In genomic region chr2:203718087-203718486, GRCh38 we compare ENCODE assay signal across 9 cellular contexts.
DNase-seq lines count a peak whose midpoint lies in the region; ATAC-seq lines count a peak whose summit lies in the region.
"Had no signal": no experiment of that assay in that cellular context is flagged by ENCODE, and none has a peak within 500 bp of the region (broad histone marks: within the 10 kb centered on the region; RNA-seq: fewer than 3 reads in every experiment).

No MANE protein-coding gene starts in this region.

- peaks cover 64% of the 10 kb centered on the region for H3K36me3 Mint-ChIP-seq in activated naive CD4-positive, alpha-beta T cell treated with anti-CD3 and anti-CD28 coated beads, Interleukin-2, amount 10 ng/mL, durations not matched to agents 7 days and 5 days
- H3K36me3 Mint-ChIP-seq: brain had no signal

- DNase-seq in ELR (ENCODE audit: low read depth) (peak; percentile 36), KG1 (lab: John Stamatoyannopoulos, UW) (peak; percentile 26), NCI-H1417 (lab: John Stamatoyannopoulos, UW) (no peak), NCI-H128 (lab: John Stamatoyannopoulos, UW; ENCODE audit: unreplicated experiment) (no peak), HuH-7 (ENCODE audit: low spot score) (no peak)
- peak; percentile 80 for DNase-seq in activated naive CD4-positive, alpha-beta T cell treated with anti-CD3 and anti-CD28 coated beads, Interleukin-2, amount 10 ng/mL, durations not matched to agents 7 days and 5 days
- DNase-seq in stimulated activated CD8-positive, alpha-beta memory T cell treated with anti-CD3 and anti-CD28 coated beads, Interleukin-4, amount 100 ng/mL, for 48 hours = peak; percentile 75

- no peaks in the 10 kb centered on the region for H3K27me3 Mint-ChIP-seq in activated naive CD4-positive, alpha-beta T cell treated with anti-CD3 and anti-CD28 coated beads, Interleukin-2, amount 10 ng/mL, durations not matched to agents 7 days and 5 days
- H3K27me3 Mint-ChIP-seq: brain had no signal

- peak; percentile 90 for ATAC-seq in GM21528 (IDR thresholded peaks at IDR 0.05; ENCODE audit: low FRiP score, unreplicated experiment)

- CTCF ChIA-PET in activated naive CD4-positive, alpha-beta T cell treated with anti-CD3 and anti-CD28 coated beads, Interleukin-2, amount 10 ng/mL, durations not matched to agents 7 days and 5 days (lab: Charles Lee) = interaction anchor here (1.0 to 7.9 kb wide), 8 partner anchors 11 to 233 kb away, joined by 3 to 56 read pairs (median 5); no protein-coding TSS in a partner anchor

- H3K4me1 Mint-ChIP-seq in activated naive CD4-positive, alpha-beta T cell treated with anti-CD3 and anti-CD28 coated beads, Interleukin-2, amount 10 ng/mL, durations not matched to agents 7 days and 5 days = peaks cover 98% of the 10 kb centered on the region

- peaks cover 6% of the 10 kb centered on the region for H3K9me3 Mint-ChIP-seq in activated naive CD4-positive, alpha-beta T cell treated with anti-CD3 and anti-CD28 coated beads, Interleukin-2, amount 10 ng/mL, durations not matched to agents 7 days and 5 days
- H3K9me3 Mint-ChIP-seq: brain had no signal

- H3K4me3 Mint-ChIP-seq in activated naive CD4-positive, alpha-beta T cell treated with anti-CD3 and anti-CD28 coated beads, Interleukin-2, amount 10 ng/mL, durations not matched to agents 7 days and 5 days = peak overlapping the region; percentile 44
- H3K4me3 Mint-ChIP-seq: brain had no signal

- peak overlapping the region; percentile 91 for H3K27ac Mint-ChIP-seq in activated naive CD4-positive, alpha-beta T cell treated with anti-CD3 and anti-CD28 coated beads, Interleukin-2, amount 10 ng/mL, durations not matched to agents 7 days and 5 days
- H3K27ac Mint-ChIP-seq: brain had no signal

Comparison
In these comparisons a context has a peak if more than half of its experiments do, and no peak if none do; other contexts are left out.
1. DNase-seq: peak in ELR (single experiment), KG1 (single experiment), activated naive CD4-positive, alpha-beta T cell treated with anti-CD3 and anti-CD28 coated beads, Interleukin-2, amount 10 ng/mL, durations not matched to agents 7 days and 5 days (single experiment) and stimulated activated CD8-positive, alpha-beta memory T cell treated with anti-CD3 and anti-CD28 coated beads, Interleukin-4, amount 100 ng/mL, for 48 hours (single experiment); none in NCI-H1417 (0 of 3), NCI-H128 (single experiment) and HuH-7 (single experiment).